ENCODE assay signal across 20 cellular contexts in the genomic region with DNA sequence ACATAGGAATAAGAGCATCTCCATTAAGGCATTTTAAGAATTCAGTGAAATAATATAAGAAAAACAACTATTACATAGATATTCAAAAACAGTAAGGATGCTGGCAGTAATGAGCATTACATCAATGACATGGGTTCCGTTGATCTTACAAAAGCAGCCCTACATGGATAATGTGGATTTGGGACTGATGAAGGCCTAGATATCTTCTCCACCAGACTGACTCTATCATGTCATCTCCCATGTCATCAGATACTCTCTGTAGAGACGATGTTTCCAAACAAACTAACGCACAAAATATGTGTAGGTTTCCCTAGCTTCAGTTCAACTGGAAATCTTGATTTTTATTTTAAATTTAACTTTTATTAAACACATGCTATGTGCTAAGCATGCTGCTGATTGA. TPM values are rescaled to one million over a fixed set of nuclear protein-coding genes. Genes with fewer than 3 reads are reported as not detected.
DNase-seq lines count a peak whose midpoint lies in the region; ATAC-seq and TF ChIP-seq lines count a peak whose summit lies in the region.
"Had no signal": no experiment of that assay in that cellular context is flagged by ENCODE, and none has a peak within 500 bp of the region (broad histone marks: within the 10 kb centered on the region; RNA-seq: fewer than 3 reads in every experiment).

No MANE protein-coding gene starts in this region.

- no peak for ATAC-seq in heart left ventricle
- ATAC-seq in left cardiac atrium: no peak
- no peak for ATAC-seq in upper lobe of left lung (ENCODE audit: low FRiP score in 2 of 2)

- no peaks in the 10 kb centered on the region for H4K20me1 ChIP-seq in osteoblast (ENCODE audit: insufficient read depth, low read length)

- no peak for TF ChIP-seq CTCF in heart left ventricle (IDR thresholded peaks at IDR 0.05)
- no peak for TF ChIP-seq CTCF in epithelial cell of proximal tubule (conservative IDR thresholded peaks at IDR 0.05; ENCODE audit: low read depth, low read length)
- TF ChIP-seq CTCF in osteoblast (IDR thresholded peaks at IDR 0.05; ENCODE audit: extremely low read depth, low read depth, low read length): no peak
- TF ChIP-seq CTCF in upper lobe of left lung (IDR thresholded peaks at IDR 0.05): no peak

- H3K9me3 ChIP-seq in heart left ventricle (peaks cover 0 to 14% (median 6%) of the 10 kb centered on the region in 12 donors), osteoblast (ENCODE audit: low read depth, low read length) (no peaks in the 10 kb centered on the region), upper lobe of left lung (no peaks in the 10 kb centered on the region)
- H3K9me3 ChIP-seq: neutrophil had no signal

- no peaks in the 10 kb centered on the region for H3K36me3 ChIP-seq in heart left ventricle
- peaks cover 16% of the 10 kb centered on the region for H3K36me3 ChIP-seq in osteoblast (ENCODE audit: insufficient read depth, low read length)
- no peaks in the 10 kb centered on the region for H3K36me3 ChIP-seq in upper lobe of left lung
- H3K36me3 ChIP-seq: neutrophil had no signal

- 65 to 76% (median 73%) methylated on average over 3 of the region's 3 CpGs for WGBS in heart left ventricle, 4 donors
- WGBS in upper lobe of left lung, 2 donors: 86 to 87% methylated on average over 3 of the region's 3 CpGs

- no peak for TF ChIP-seq EP300 in upper lobe of left lung (IDR thresholded peaks at IDR 0.05)

- H3K27me3 ChIP-seq in heart left ventricle: no peaks in the 10 kb centered on the region
- no peaks in the 10 kb centered on the region for H3K27me3 ChIP-seq in osteoblast (ENCODE audit: insufficient read depth, low read length)
- no peaks in the 10 kb centered on the region for H3K27me3 ChIP-seq in upper lobe of left lung

- DNase-seq in heart left ventricle (no peak), left cardiac atrium (no peak), epithelial cell of proximal tubule (ENCODE audit: low read depth) (no peak), osteoblast (ENCODE audit: insufficient read length, low spot score, missing footprints) (no peak), upper lobe of left lung (no peak), NCI-H1417 (lab: John Stamatoyannopoulos, UW) (no peak), middle frontal gyrus (ENCODE audit: extremely low spot score, low spot score) (no peak), NOMO-1 treated with dmso at 0.1 percent for 144 hours (lab: John Stamatoyannopoulos, UW; ENCODE audit: unreplicated experiment) (no peak)
- DNase-seq: activated CD4-positive, alpha-beta T cell treated with anti-CD3 and anti-CD28 coated beads for 1 hour; activated CD8-positive, alpha-beta memory T cell treated with anti-CD3 and anti-CD28 coated beads, Interleukin-2, amount 50 U/mL, for 4 hours; activated naive CD4-positive, alpha-beta T cell treated with anti-CD3 and anti-CD28 coated beads, Interleukin-2, amount 50 U/mL, for 16 hours; CD4-positive, alpha-beta memory T cell; EL; MV-4-11; NCI-H2171; small intestine; stimulated activated naive CD4-positive, alpha-beta T cell treated with Interleukin-2 at 50 U/mL for 16 hours; T-helper 2 cell had no signal

- no peak overlapping the region for H2AFZ ChIP-seq in osteoblast (ENCODE audit: low read length)

- peak overlapping the region; percentile 86 for H3K4me2 ChIP-seq in osteoblast (ENCODE audit: insufficient read depth, low read length)

- peak overlapping the region in 7 of 12 donors; percentile 4 to 87 (median 76) for H3K4me3 ChIP-seq in heart left ventricle
- peak overlapping the region; percentile 87 for H3K4me3 ChIP-seq in epithelial cell of proximal tubule (ENCODE audit: low read depth, low read length)
- peak overlapping the region; percentile 90 for H3K4me3 ChIP-seq in osteoblast (ENCODE audit: insufficient read depth, low read length)
- H3K4me3 ChIP-seq in upper lobe of left lung: peak overlapping the region in 3 of 4 donors; percentile 63 to 85 (median 65)

- peaks cover 0 to 30% (median 7%) of the 10 kb centered on the region in 12 donors for H3K4me1 ChIP-seq in heart left ventricle
- H3K4me1 ChIP-seq in osteoblast (ENCODE audit: insufficient read depth, low read length): peaks cover 8% of the 10 kb centered on the region
- peaks cover 0 to 9% (median 2%) of the 10 kb centered on the region in 4 donors for H3K4me1 ChIP-seq in upper lobe of left lung

- intact Hi-C loops in heart left ventricle (cut with DNase I) (loop anchor here in 6 of 10 donors (5.0 to 10.0 kb wide), 8 partner anchors 34 to 206 kb away; no protein-coding TSS in a partner anchor), left cardiac atrium (cut with DNase I) (loop anchor here in 1 of 2 donors (5.0 kb wide), 1 partner anchor 34 kb away; no protein-coding TSS in a partner anchor)

- peak overlapping the region in 7 of 12 donors; percentile 0 to 92 (median 19) for H3K27ac ChIP-seq in heart left ventricle
- peak overlapping the region; percentile 88 for H3K27ac ChIP-seq in osteoblast (ENCODE audit: low read depth, low read length)
- H3K27ac ChIP-seq in upper lobe of left lung: peak overlapping the region; percentile 36 to 94 (median 78)
- H3K27ac ChIP-seq: 22Rv1, neutrophil had no signal

- peaks cover 76% of the 10 kb centered on the region for H3K79me2 ChIP-seq in osteoblast (ENCODE audit: insufficient read depth, low read length)

- no peak for TF ChIP-seq POLR2A in heart left ventricle (IDR thresholded peaks at IDR 0.05)
- no peak for TF ChIP-seq POLR2A in upper lobe of left lung (IDR thresholded peaks at IDR 0.05)

RNA-seq across cellular contexts. Expression of a gene that starts 3.6 kb away (rescaled TPM):
- 1 to 10 TPM; 1.7 to 5.7 (median 3.0) TPM for total RNA-seq in heart left ventricle
- polyA plus RNA-seq in heart left ventricle: 1 to 10 TPM; 1.4 to 2.9 TPM
- total RNA-seq in left cardiac atrium: 1 to 10 TPM; 3.8 to 4.7 TPM
- total RNA-seq in epithelial cell of proximal tubule: 5.2 and 11.8 TPM in 2 replicates
- total RNA-seq in osteoblast: 88.3 and 107 TPM in 2 replicates
- total RNA-seq in upper lobe of left lung: 10 to 100 TPM; 25.4 to 59.7 (median 33.6) TPM
- total RNA-seq: CD4-positive, alpha-beta memory T cell had no signal
- polyA plus RNA-seq: CD4-positive, alpha-beta memory T cell had no signal

Comparison
In these comparisons a context has a peak if more than half of its experiments do, and no peak if none do; other contexts are left out.
1. H3K27ac ChIP-seq: peak in every context shown above with its lines; median percentile 88 in osteoblast; 78 in upper lobe of left lung; 19 in heart left ventricle.